In genomic region chr16:89034573-89034961, GRCh38 we compare ENCODE assay signal across 19 cellular contexts. TPM values are rescaled to one million over a fixed set of nuclear protein-coding genes. Genes with fewer than 3 reads are reported as not detected.
"Had no signal": no experiment of that assay in that cellular context is flagged by ENCODE, and none has a peak within 500 bp of the region (broad histone marks: within the 10 kb centered on the region; RNA-seq: fewer than 3 reads in every experiment).

No MANE protein-coding gene starts in this region.

- DNase-seq: activated CD4-positive, alpha-beta T cell treated with anti-CD3 and anti-CD28 coated beads, Interleukin-2, amount 10 ng/mL, durations not matched to agents 24 days and 14 days; activated naive CD4-positive, alpha-beta T cell; activated naive CD8-positive, alpha-beta T cell treated with anti-CD3 and anti-CD28 coated beads for 36 hours; activated T-cell treated with anti-CD3 and anti-CD28 coated beads, Interleukin-2, amount 50 U/mL, for 1 hour; amniotic stem cell; foreskin melanocyte; occipital lobe; stimulated activated naive CD8-positive, alpha-beta T cell treated with anti-CD3 and anti-CD28 coated beads, Interleukin-15, amount 100 ng/mL, for 72 hours; T-helper 1 cell; transverse colon had no signal

- H3K9me3 ChIP-seq: suprapubic skin, vagina had no signal

- H3K4me3 Mint-ChIP-seq: activated CD8-positive, alpha-beta T cell treated with anti-CD3 and anti-CD28 coated beads for 36 hours; activated naive CD8-positive, alpha-beta T cell treated with anti-CD3 and anti-CD28 coated beads for 36 hours; activated T-helper 17 cell treated with anti-CD3 and anti-CD28 coated beads, Interleukin-2, amount 50 U/mL, for 72 hours; stimulated activated naive CD8-positive, alpha-beta T cell treated with anti-CD3 and anti-CD28 coated beads, Interleukin-15, amount 100 ng/mL, for 72 hours had no signal

- H3K4me1 ChIP-seq: suprapubic skin, transverse colon, vagina had no signal

- H3K36me3 ChIP-seq: cardiac muscle cell, suprapubic skin, transverse colon, vagina had no signal

- H3K9me3 Mint-ChIP-seq: activated T-helper 17 cell treated with anti-CD3 and anti-CD28 coated beads, Interleukin-2, amount 50 U/mL, for 72 hours had no signal

- H3K27ac ChIP-seq: cardiac muscle cell, epithelial cell of prostate, suprapubic skin, transverse colon, vagina had no signal

- H3K27ac Mint-ChIP-seq: activated CD8-positive, alpha-beta T cell treated with anti-CD3 and anti-CD28 coated beads for 36 hours; activated naive CD8-positive, alpha-beta T cell treated with anti-CD3 and anti-CD28 coated beads for 36 hours; activated T-helper 17 cell treated with anti-CD3 and anti-CD28 coated beads, Interleukin-2, amount 50 U/mL, for 72 hours; progenitor cell of endocrine pancreas; stimulated activated naive CD8-positive, alpha-beta T cell treated with anti-CD3 and anti-CD28 coated beads, Interleukin-15, amount 100 ng/mL, for 72 hours had no signal

- H3K4me3 ChIP-seq: cardiac muscle cell, suprapubic skin, transverse colon, vagina had no signal

- H3K27me3 ChIP-seq: cardiac muscle cell, vagina had no signal

- ATAC-seq: activated CD8-positive, alpha-beta T cell treated with anti-CD3 and anti-CD28 coated beads for 36 hours; activated T-helper 17 cell treated with anti-CD3 and anti-CD28 coated beads, Interleukin-2, amount 50 U/mL, for 72 hours; naive thymus-derived CD4-positive, alpha-beta T cell; stimulated activated naive CD8-positive, alpha-beta T cell treated with anti-CD3 and anti-CD28 coated beads, Interleukin-15, amount 100 ng/mL, for 72 hours had no signal

RNA-seq across cellular contexts. Expression of gene CBFA2T3, which starts 57.6 kb away (rescaled TPM):
- total RNA-seq: activated CD4-positive, alpha-beta T cell treated with anti-CD3 and anti-CD28 coated beads, Interleukin-2, amount 10 ng/mL, durations not matched to agents 24 days and 14 days; dermis microvascular lymphatic vessel endothelial cell had no signal
